ENCODE assay signal across 13 cellular contexts in the genomic region with DNA sequence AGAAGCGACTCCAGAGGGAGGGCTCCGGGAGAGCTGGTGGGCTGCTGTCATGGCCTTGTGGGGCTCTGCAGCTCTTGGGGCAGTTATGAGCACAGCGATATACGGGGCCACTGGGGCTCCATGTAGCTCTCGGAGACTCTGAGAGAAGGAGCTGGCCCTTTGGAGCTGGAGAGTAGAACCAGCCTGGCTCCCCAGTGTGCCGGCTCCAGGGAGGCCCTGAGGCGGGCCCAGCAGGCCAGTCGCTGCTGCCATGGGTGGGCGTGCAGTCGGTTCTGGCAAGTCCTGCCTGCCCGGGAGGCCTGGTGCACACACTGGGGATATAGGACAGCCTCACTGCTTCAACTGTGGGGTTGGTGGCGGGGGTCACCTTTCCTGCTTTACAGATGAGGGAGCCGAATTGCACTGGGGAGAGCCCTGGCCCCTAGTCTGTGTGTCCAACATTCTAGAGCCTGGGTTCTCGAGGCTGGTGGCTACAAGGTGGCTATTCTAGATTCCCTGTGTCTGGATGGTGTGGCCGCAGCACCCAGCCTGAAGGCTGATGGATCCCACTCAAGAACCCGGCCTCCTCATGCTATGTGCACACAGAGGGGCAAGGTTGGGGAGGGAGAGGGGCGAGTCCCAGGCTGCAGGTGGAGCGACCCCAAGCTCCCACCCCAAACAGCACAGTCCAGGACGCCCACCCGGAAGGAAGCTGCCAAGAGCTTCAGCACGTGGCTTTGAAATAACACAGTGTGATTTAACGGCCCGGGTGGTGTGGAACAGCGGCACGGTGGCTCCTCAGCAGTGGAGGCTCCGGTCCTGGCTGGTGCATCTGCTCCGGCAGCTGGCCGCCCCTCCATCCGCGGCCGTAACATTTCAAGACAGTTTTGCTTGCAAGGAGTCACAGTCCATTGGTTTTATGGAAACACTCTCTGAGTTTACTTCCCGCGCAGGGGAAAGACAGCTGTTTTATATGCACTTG.
DNase-seq lines count a peak whose midpoint lies in the region; ATAC-seq and TF ChIP-seq lines count a peak whose summit lies in the region.
"Had no signal": no experiment of that assay in that cellular context is flagged by ENCODE, and none has a peak within 500 bp of the region (broad histone marks: within the 10 kb centered on the region; RNA-seq: fewer than 3 reads in every experiment).

No MANE protein-coding gene starts in this region.

- CTCF ChIA-PET in A673 (lab: Charles Lee), result no interaction called here

- no peaks in the 10 kb centered on the region for H3K27me3 ChIP-seq in A673 (replicated peaks; ENCODE audit: insufficient read depth, low read depth, low read length, poor library complexity)
- H3K27me3 ChIP-seq: ascending aorta had no signal

- no TSS peak for BruUV-seq in A673 (replicated peaks; lab: Mats Ljungman, UMichigan)

- DNase-seq in NCI-H748 (lab: John Stamatoyannopoulos, UW; ENCODE audit: unreplicated experiment) (peak; percentile 19), NCI-H748 treated with DMSO at 0.1 percent for 48 hours (lab: John Stamatoyannopoulos, UW) (no peak), NCI-H1694 (lab: John Stamatoyannopoulos, UW) (peak; percentile 66), progenitor cell of endocrine pancreas (ENCODE audit: low spot score, unreplicated experiment) (peak; percentile 8), AG08395 (ENCODE audit: low spot score) (no peak), A673 (ENCODE audit: low spot score) (no peak)
- DNase-seq: hypothalamus, mucosa of descending colon, NCI-H2081 treated with DMSO at 0.1 percent for 48 hours, SIG-M5 had no signal

- no peaks in the 10 kb centered on the region for H3K36me3 Mint-ChIP-seq in brain
- no peaks in the 10 kb centered on the region for H3K36me3 Mint-ChIP-seq in progenitor cell of endocrine pancreas (ENCODE audit: insufficient read depth)

- H3K27ac Mint-ChIP-seq in brain, result peak overlapping the region in 4 of 5 experiments; percentile 41 to 80 (median 72)
- no peak overlapping the region for H3K27ac Mint-ChIP-seq in progenitor cell of endocrine pancreas

- no peak overlapping the region for H3K27ac ChIP-seq in A673 (ENCODE audit: low read depth, low read length, poor library complexity, severe bottlenecking)
- H3K27ac ChIP-seq: ascending aorta had no signal

- POLR2A ChIA-PET in A673 (lab: Charles Lee; ENCODE audit: low non-redundant PET), result interaction anchor here (0.5 to 0.6 kb wide), 2 partner anchors 29 to 1401 kb away, joined by 5 to 6 read pairs; no protein-coding TSS in a partner anchor

- H3K4me3 Mint-ChIP-seq in brain (no peak overlapping the region), progenitor cell of endocrine pancreas (ENCODE audit: low read depth) (no peak overlapping the region)

- no peak for ATAC-seq in GM18868 (IDR thresholded peaks at IDR 0.05; ENCODE audit: unreplicated experiment)
- ATAC-seq: mucosa of descending colon had no signal

- TF ChIP-seq CTCF in brain (conservative IDR thresholded peaks at IDR 0.05) (no peak), progenitor cell of endocrine pancreas (IDR thresholded peaks at IDR 0.05; ENCODE audit: unreplicated experiment) (no peak), A673 (conservative IDR thresholded peaks at IDR 0.05; ENCODE audit: low read depth, low read length) (no peak)

- peaks cover 2 to 7% (median 5%) of the 10 kb centered on the region in 5 experiments for H3K9me3 Mint-ChIP-seq in brain
- no peaks in the 10 kb centered on the region for H3K9me3 Mint-ChIP-seq in progenitor cell of endocrine pancreas (ENCODE audit: low read depth)

- no peaks in the 10 kb centered on the region for H3K4me1 ChIP-seq in A673 (ENCODE audit: insufficient read depth, low read length, poor library complexity, severe bottlenecking)
- H3K4me1 ChIP-seq: ascending aorta had no signal

- H3K4me3 ChIP-seq in A673 (ENCODE audit: low read depth, low read length, poor library complexity, severe bottlenecking), result no peak overlapping the region
- H3K4me3 ChIP-seq: ascending aorta, mucosa of descending colon had no signal

- peaks cover 51% of the 10 kb centered on the region for H3K4me1 Mint-ChIP-seq in brain
- no peaks in the 10 kb centered on the region for H3K4me1 Mint-ChIP-seq in progenitor cell of endocrine pancreas (ENCODE audit: low read depth)

- no peaks in the 10 kb centered on the region for H3K36me3 ChIP-seq in A673 (ENCODE audit: insufficient read depth, low read length, poor library complexity, severe bottlenecking)
- H3K36me3 ChIP-seq: ascending aorta had no signal

- H3K9me3 ChIP-seq in A673 (ENCODE audit: low read depth, low read length, poor library complexity, severe bottlenecking), result no peaks in the 10 kb centered on the region
- H3K9me3 ChIP-seq: ascending aorta, mucosa of descending colon had no signal

- intact Hi-C loops in A673 (cut with micrococcal nuclease; ENCODE audit: unreplicated experiment), result no loop called here

- H3K27me3 Mint-ChIP-seq in brain (no peaks in the 10 kb centered on the region), progenitor cell of endocrine pancreas (peaks cover 29% of the 10 kb centered on the region)

Comparison
In these comparisons a context has a peak if more than half of its experiments do, and no peak if none do; other contexts are left out.
1. DNase-seq: peak in NCI-H748 (single experiment), NCI-H1694 (single experiment) and progenitor cell of endocrine pancreas (single experiment); none in NCI-H748 treated with DMSO at 0.1 percent for 48 hours (single experiment), AG08395 (single experiment) and A673 (single experiment).